Comparison of ENCODE assay signal across 1 cellular context in genomic region chr1:160361199-160361598, GRCh38.
TF ChIP-seq lines count a peak whose summit lies in the region.

No MANE protein-coding gene starts in this region.

TF ChIP-seq in GM23338, 12 proteins besides CTCF, POLR2A, EP300 and RAD21:
- TF ChIP-seq POLR2AphosphoS5 (IDR thresholded peaks at IDR 0.05; ENCODE audit: low read depth) (no peak), ZNF462 (CRISPR knock-in tag; IDR thresholded peaks at IDR 0.05) (no peak), JUNB (IDR thresholded peaks at IDR 0.05; ENCODE audit: unreplicated experiment) (no peak), ETS1 (IDR thresholded peaks at IDR 0.05) (no peak), NANOG (IDR thresholded peaks at IDR 0.05; ENCODE audit: borderline replicate concordance) (no peak), CREB1 (CRISPR knock-in tag; IDR thresholded peaks at IDR 0.05; ENCODE audit: low read depth) (no peak), EZH2phosphoT487 (IDR thresholded peaks at IDR 0.05; ENCODE audit: unreplicated experiment) (no peak), REST (IDR thresholded peaks at IDR 0.05; ENCODE audit: unreplicated experiment) (no peak), STAT1 (IDR thresholded peaks at IDR 0.05; ENCODE audit: unreplicated experiment) (no peak), ZNF331 (CRISPR knock-in tag; IDR thresholded peaks at IDR 0.05; ENCODE audit: low read depth) (no peak), ZNF114 (CRISPR knock-in tag; IDR thresholded peaks at IDR 0.05) (no peak), EZH2 (IDR thresholded peaks at IDR 0.05; ENCODE audit: low read depth, unreplicated experiment) (no peak)
TF ChIP-seq in GM23338: peak in this region for 0.
